In genomic region chr22:50314081-50314454, GRCh38 we compare ENCODE assay signal across 1 cellular context.
TF ChIP-seq lines count a peak whose summit lies in the region.

No MANE protein-coding gene starts in this region.

TF ChIP-seq in HCT116, 20 proteins besides CTCF, POLR2A, EP300 and RAD21:
- TF ChIP-seq ZFX (IDR thresholded peaks at IDR 0.05), result no peak
- TF ChIP-seq EGR1 (IDR thresholded peaks at IDR 0.05; ENCODE audit: low read depth), result no peak
- TF ChIP-seq ATF3 (IDR thresholded peaks at IDR 0.05), result no peak
- TF ChIP-seq SRF (IDR thresholded peaks at IDR 0.05; ENCODE audit: low read depth), result no peak
- no peak for TF ChIP-seq ELF1 (IDR thresholded peaks at IDR 0.05; ENCODE audit: borderline replicate concordance, low read depth)
- no peak for TF ChIP-seq SIN3A (IDR thresholded peaks at IDR 0.05; ENCODE audit: low read depth)
- TF ChIP-seq CEBPB (IDR thresholded peaks at IDR 0.05; ENCODE audit: low read depth), result no peak
- no peak for TF ChIP-seq REST (IDR thresholded peaks at IDR 0.05; ENCODE audit: low read depth)
- no peak for TF ChIP-seq TCF7L2 (IDR thresholded peaks at IDR 0.05; ENCODE audit: borderline replicate concordance, extremely low read depth, insufficient read depth, insufficient read length)
- no peak for TF ChIP-seq ZBTB33 (IDR thresholded peaks at IDR 0.05; ENCODE audit: extremely low read depth, insufficient replicate concordance, low read length)
- no peak for TF ChIP-seq EZH2phosphoT487 (IDR thresholded peaks at IDR 0.05; ENCODE audit: borderline replicate concordance)
- TF ChIP-seq YY1 (IDR thresholded peaks at IDR 0.05; ENCODE audit: extremely low read depth, insufficient replicate concordance, low read depth, low read length), result no peak
- no peak for TF ChIP-seq FOSL1 (IDR thresholded peaks at IDR 0.05; ENCODE audit: low read depth)
